In genomic region chr14:67514203-67514607, GRCh38 we compare ENCODE assay signal across 1 cellular context.
TF ChIP-seq lines count a peak whose summit lies in the region.

No MANE protein-coding gene starts in this region.

TF ChIP-seq in K562, 482 proteins besides CTCF, POLR2A, EP300 and RAD21 (continued from another document):
- TF ChIP-seq, protein P1, sequence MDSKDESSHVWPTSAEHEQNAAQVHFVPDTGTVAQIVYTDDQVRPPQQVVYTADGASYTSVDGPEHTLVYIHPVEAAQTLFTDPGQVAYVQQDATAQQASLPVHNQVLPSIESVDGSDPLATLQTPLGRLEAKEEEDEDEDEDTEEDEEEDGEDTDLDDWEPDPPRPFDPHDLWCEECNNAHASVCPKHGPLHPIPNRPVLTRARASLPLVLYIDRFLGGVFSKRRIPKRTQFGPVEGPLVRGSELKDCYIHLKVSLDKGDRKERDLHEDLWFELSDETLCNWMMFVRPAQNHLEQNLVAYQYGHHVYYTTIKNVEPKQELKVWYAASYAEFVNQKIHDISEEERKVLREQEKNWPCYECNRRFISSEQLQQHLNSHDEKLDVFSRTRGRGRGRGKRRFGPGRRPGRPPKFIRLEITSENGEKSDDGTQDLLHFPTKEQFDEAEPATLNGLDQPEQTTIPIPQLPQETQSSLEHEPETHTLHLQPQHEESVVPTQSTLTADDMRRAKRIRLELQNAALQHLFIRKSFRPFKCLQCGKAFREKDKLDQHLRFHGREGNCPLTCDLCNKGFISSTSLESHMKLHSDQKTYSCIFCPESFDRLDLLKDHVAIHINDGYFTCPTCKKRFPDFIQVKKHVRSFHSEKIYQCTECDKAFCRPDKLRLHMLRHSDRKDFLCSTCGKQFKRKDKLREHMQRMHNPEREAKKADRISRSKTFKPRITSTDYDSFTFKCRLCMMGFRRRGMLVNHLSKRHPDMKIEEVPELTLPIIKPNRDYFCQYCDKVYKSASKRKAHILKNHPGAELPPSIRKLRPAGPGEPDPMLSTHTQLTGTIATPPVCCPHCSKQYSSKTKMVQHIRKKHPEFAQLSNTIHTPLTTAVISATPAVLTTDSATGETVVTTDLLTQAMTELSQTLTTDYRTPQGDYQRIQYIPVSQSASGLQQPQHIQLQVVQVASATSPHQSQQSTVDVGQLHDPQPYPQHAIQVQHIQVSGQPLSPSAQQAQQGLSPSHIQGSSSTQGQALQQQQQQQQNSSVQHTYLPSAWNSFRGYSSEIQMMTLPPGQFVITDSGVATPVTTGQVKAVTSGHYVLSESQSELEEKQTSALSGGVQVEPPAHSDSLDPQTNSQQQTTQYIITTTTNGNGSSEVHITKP (IDR thresholded peaks at IDR 0.05; ENCODE audit: partially characterized antibody) = no peak
- no peak for TF ChIP-seq ARNT (IDR thresholded peaks at IDR 0.05)
- no peak for TF ChIP-seq SMARCC2 (IDR thresholded peaks at IDR 0.05; ENCODE audit: low read depth)
- no peak for TF ChIP-seq ZFPM2 (CRISPR knock-in tag; IDR thresholded peaks at IDR 0.05)
- TF ChIP-seq, protein P2, sequence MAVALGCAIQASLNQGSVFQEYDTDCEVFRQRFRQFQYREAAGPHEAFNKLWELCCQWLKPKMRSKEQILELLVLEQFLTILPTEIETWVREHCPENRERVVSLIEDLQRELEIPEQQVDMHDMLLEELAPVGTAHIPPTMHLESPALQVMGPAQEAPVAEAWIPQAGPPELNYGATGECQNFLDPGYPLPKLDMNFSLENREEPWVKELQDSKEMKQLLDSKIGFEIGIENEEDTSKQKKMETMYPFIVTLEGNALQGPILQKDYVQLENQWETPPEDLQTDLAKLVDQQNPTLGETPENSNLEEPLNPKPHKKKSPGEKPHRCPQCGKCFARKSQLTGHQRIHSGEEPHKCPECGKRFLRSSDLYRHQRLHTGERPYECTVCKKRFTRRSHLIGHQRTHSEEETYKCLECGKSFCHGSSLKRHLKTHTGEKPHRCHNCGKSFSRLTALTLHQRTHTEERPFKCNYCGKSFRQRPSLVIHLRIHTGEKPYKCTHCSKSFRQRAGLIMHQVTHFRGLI (CRISPR knock-in tag; IDR thresholded peaks at IDR 0.05) = no peak
TF ChIP-seq in K562: peak in this region for 0.
